ENCODE assay signal across 8 cellular contexts in the genomic region with DNA sequence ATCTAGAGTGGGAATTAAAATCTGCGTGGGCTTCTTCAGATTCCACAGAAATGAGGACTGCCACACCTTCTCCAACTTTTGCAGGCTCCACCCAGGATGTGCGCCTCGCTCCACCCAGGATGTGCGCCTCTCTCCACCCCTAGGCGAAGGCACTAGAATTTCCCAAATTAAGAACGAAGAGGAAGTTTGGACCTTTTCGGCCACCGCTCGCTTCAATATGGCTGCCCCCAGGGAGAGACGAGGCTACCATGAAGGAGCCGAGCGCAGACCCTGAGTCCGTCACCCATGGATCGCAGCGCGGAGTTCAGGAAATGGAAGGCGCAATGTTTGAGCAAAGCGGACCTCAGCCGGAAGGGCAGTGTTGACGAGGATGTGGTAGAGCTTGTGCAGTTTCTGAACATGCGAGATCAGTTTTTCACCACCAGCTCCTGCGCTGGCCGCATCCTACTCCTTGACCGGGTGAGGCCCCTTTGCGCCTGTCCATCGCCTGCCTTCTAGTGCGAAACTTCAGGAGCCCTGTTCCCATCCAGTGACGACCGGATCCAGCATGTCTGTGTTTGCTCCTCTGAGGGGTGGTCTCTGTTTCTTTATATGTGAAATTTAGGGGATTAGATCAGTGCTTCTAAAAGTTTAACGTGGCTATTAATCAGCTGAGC. TPM values are rescaled to one million over a fixed set of nuclear protein-coding genes. Genes with fewer than 3 reads are reported as not detected.
DNase-seq lines count a peak whose midpoint lies in the region; ATAC-seq and TF ChIP-seq lines count a peak whose summit lies in the region.

A gene with protein sequence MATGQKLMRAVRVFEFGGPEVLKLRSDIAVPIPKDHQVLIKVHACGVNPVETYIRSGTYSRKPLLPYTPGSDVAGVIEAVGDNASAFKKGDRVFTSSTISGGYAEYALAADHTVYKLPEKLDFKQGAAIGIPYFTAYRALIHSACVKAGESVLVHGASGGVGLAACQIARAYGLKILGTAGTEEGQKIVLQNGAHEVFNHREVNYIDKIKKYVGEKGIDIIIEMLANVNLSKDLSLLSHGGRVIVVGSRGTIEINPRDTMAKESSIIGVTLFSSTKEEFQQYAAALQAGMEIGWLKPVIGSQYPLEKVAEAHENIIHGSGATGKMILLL (minus strand): TSS at position 91 of the 656 bp plus-strand sequence. CDS start 8,229 bp downstream, outside the sequence.
TSS of gene TYW3 (plus strand) at position 193 of the 656 bp plus-strand sequence. CDS start at position 286, 93 bp downstream.

- peaks cover 12% of the 10 kb centered on the region for H3K36me3 Mint-ChIP-seq in activated T-helper 1 cell treated with anti-CD3 and anti-CD28 coated beads, Interleukin-12 subunit alpha, Interleukin-12 subunit beta, Interleukin-2, Interleukin-4 antibody, amounts not matched to agents 30 ng/mL and 10 ng/mL and 1 ng/mL, durations not matched to agents 14 hours and 24 hours and 36 hours (ENCODE audit: low read depth)
- H3K36me3 Mint-ChIP-seq in natural killer cell, result no peaks in the 10 kb centered on the region

- H3K4me1 Mint-ChIP-seq in activated T-helper 1 cell treated with anti-CD3 and anti-CD28 coated beads, Interleukin-12 subunit alpha, Interleukin-12 subunit beta, Interleukin-2, Interleukin-4 antibody, amounts not matched to agents 30 ng/mL and 10 ng/mL and 1 ng/mL, durations not matched to agents 14 hours and 24 hours and 36 hours (ENCODE audit: low read depth), result peaks cover 37% of the 10 kb centered on the region
- H3K4me1 Mint-ChIP-seq in natural killer cell, result peaks cover 46 to 49% of the 10 kb centered on the region in 2 donors

- no peak for TF ChIP-seq CTCF in fibroblast of mammary gland (conservative IDR thresholded peaks at IDR 0.05; ENCODE audit: control insufficient read depth, insufficient read depth, low read depth, low read length)
- no peak for TF ChIP-seq CTCF in natural killer cell (IDR thresholded peaks at IDR 0.05)

- peak; percentile 57 for ATAC-seq in GM21825 (IDR thresholded peaks at IDR 0.05; ENCODE audit: unreplicated experiment)
- ATAC-seq in natural killer cell, result peak; percentile 81 to 90 (median 87)

- peak within 1 kb of the TSS; percentile 83 for H3K4me3 ChIP-seq in fibroblast of mammary gland (ENCODE audit: control insufficient read depth, low read depth, low read length)

- H3K27ac Mint-ChIP-seq in activated T-helper 1 cell treated with anti-CD3 and anti-CD28 coated beads, Interleukin-12 subunit alpha, Interleukin-12 subunit beta, Interleukin-2, Interleukin-4 antibody, amounts not matched to agents 30 ng/mL and 10 ng/mL and 1 ng/mL, durations not matched to agents 14 hours and 24 hours and 36 hours, result peak within 1 kb of the TSS; percentile 99
- H3K27ac Mint-ChIP-seq in natural killer cell, result peak within 1 kb of the TSS; percentile 86 to 98

- DNase-seq in DMS79 treated with DMSO at 0.1 percent for 48 hours (lab: John Stamatoyannopoulos, UW) (peak; percentile 88), Kasumi-1 (lab: John Stamatoyannopoulos, UW) (peak; percentile 94 to 96), RPMI7951 (ENCODE audit: low read depth) (peak; percentile 95), fibroblast of mammary gland (ENCODE audit: low read depth) (peak; percentile 93), natural killer cell (peak; percentile 71)
- DNase-seq in activated T-helper 1 cell treated with anti-CD3 and anti-CD28 coated beads, Interleukin-12 subunit alpha, Interleukin-12 subunit beta, Interleukin-2, Interleukin-4 antibody, amounts not matched to agents 30 ng/mL and 10 ng/mL and 1 ng/mL, durations not matched to agents 14 hours and 24 hours and 36 hours (ENCODE audit: low spot score), result peak; percentile 81
- peak; percentile 85 for DNase-seq in stimulated activated naive CD4-positive, alpha-beta T cell treated with Interleukin-2 at 50 U/mL for 16 hours (lab: John Stamatoyannopoulos, UW)

- H3K27me3 Mint-ChIP-seq in activated T-helper 1 cell treated with anti-CD3 and anti-CD28 coated beads, Interleukin-12 subunit alpha, Interleukin-12 subunit beta, Interleukin-2, Interleukin-4 antibody, amounts not matched to agents 30 ng/mL and 10 ng/mL and 1 ng/mL, durations not matched to agents 14 hours and 24 hours and 36 hours (ENCODE audit: insufficient read depth), result no peaks in the 10 kb centered on the region
- H3K27me3 Mint-ChIP-seq in natural killer cell (ENCODE audit: low read depth in 2 of 2), result no peaks in the 10 kb centered on the region

- intact Hi-C loops in activated T-helper 1 cell treated with anti-CD3 and anti-CD28 coated beads, Interleukin-12 subunit alpha, Interleukin-12 subunit beta, Interleukin-2, Interleukin-4 antibody, amounts not matched to agents 30 ng/mL and 10 ng/mL and 1 ng/mL, durations not matched to agents 14 hours and 24 hours and 36 hours (cut with micrococcal nuclease), result loop anchor here (1.0 to 10.0 kb wide), 6 partner anchors 30 to 1052 kb away; partner anchors contain the start of genes ACADM, FPGT, LRRIQ3 and RABGGTB
- intact Hi-C loops in natural killer cell (cut with micrococcal nuclease), result loop anchor here (5.0 kb wide), 1 partner anchor 536 kb away; the partner anchor contains the start of genes FPGT and LRRIQ3

- H3K4me3 Mint-ChIP-seq in activated T-helper 1 cell treated with anti-CD3 and anti-CD28 coated beads, Interleukin-12 subunit alpha, Interleukin-12 subunit beta, Interleukin-2, Interleukin-4 antibody, amounts not matched to agents 30 ng/mL and 10 ng/mL and 1 ng/mL, durations not matched to agents 14 hours and 24 hours and 36 hours, result peak within 1 kb of the TSS; percentile 93
- H3K4me3 Mint-ChIP-seq in natural killer cell, result peak within 1 kb of the TSS; percentile 99

- H3K9me3 Mint-ChIP-seq in activated T-helper 1 cell treated with anti-CD3 and anti-CD28 coated beads, Interleukin-12 subunit alpha, Interleukin-12 subunit beta, Interleukin-2, Interleukin-4 antibody, amounts not matched to agents 30 ng/mL and 10 ng/mL and 1 ng/mL, durations not matched to agents 14 hours and 24 hours and 36 hours, result no peaks in the 10 kb centered on the region
- H3K9me3 Mint-ChIP-seq in natural killer cell, result no peaks in the 10 kb centered on the region

RNA-seq across cellular contexts. Expression of the first gene that starts in this region (rescaled TPM):
- total RNA-seq in RPMI7951 (2014; rRNA removed; shearing (Covaris generic)), result 131 and 168 TPM in 2 replicates
- total RNA-seq in activated T-helper 1 cell treated with anti-CD3 and anti-CD28 coated beads, Interleukin-12 subunit alpha, Interleukin-12 subunit beta, Interleukin-2, Interleukin-4 antibody, amounts not matched to agents 30 ng/mL and 10 ng/mL and 1 ng/mL, durations not matched to agents 14 hours and 24 hours and 36 hours, result 13.7 and 16.8 TPM in 2 replicates
- total RNA-seq in natural killer cell, result 10 to 100 TPM; 15.2 to 24.1 (median 22.0) TPM

RNA-seq across cellular contexts. Expression of gene TYW3, which starts in this region (rescaled TPM):
- total RNA-seq in RPMI7951 (2014; rRNA removed; shearing (Covaris generic)), result 24.3 and 29.6 TPM in 2 replicates
- total RNA-seq in activated T-helper 1 cell treated with anti-CD3 and anti-CD28 coated beads, Interleukin-12 subunit alpha, Interleukin-12 subunit beta, Interleukin-2, Interleukin-4 antibody, amounts not matched to agents 30 ng/mL and 10 ng/mL and 1 ng/mL, durations not matched to agents 14 hours and 24 hours and 36 hours, result 33.7 and 39.7 TPM in 2 replicates
- 10 to 100 TPM in 1 of 3 donors, 1 to 10 TPM in 2; 8.1 to 14.0 (median 8.3) TPM for total RNA-seq in natural killer cell

Comparison
In these comparisons a context has a peak if more than half of its experiments do, and no peak if none do; other contexts are left out.
1. Peak in every context shown above with its lines: DNase-seq, ATAC-seq and H3K4me3 ChIP-seq.